In the genomic region with DNA sequence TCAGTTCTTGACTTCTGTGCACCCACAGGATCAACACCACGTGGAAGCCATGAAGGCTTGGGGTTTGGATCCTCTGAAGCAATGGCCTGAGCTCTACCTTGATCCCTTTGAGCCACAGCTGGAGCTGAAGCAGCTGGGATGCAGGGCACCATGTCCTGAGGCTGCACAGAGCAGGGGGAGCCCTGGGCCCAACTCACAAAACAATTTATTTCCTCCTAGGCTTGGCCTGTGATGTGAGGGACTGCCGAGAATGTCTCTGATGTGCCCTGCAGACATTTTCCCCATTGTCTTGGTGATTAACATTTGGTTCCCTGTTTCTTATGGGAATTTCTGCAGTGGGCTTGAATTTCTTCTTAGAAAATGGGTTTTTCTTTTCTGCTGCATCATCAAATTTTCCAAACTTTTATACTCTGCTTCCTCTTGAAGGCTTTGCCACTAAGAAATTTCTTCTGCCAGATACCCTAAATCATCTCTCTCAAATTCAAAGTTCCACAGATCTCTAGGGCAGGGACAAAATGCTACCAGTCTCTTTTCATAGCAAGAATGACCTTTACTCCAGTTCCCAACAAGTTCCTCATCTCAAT, we compare ENCODE assay signal across 20 cellular contexts.
"Had no signal": no experiment of that assay in that cellular context is flagged by ENCODE, and none has a peak within 500 bp of the region (broad histone marks: within the 10 kb centered on the region; RNA-seq: fewer than 3 reads in every experiment).

No MANE protein-coding gene starts in this region.

- H3K27me3 Mint-ChIP-seq: natural killer cell treated with Interleukin-12 subunit alpha and Interleukin-12 subunit beta and Interleukin-15 and Interleukin-18, amount 100 ng/mL, for 72 hours; progenitor cell of endocrine pancreas had no signal

- H3K36me3 ChIP-seq: esophagus squamous epithelium, neural progenitor cell, pancreas, tibial artery, upper lobe of left lung, uterus had no signal

- ATAC-seq: left lobe of liver; mucosa of descending colon; natural killer cell treated with Interleukin-12 subunit alpha and Interleukin-12 subunit beta and Interleukin-15 and Interleukin-18, amount 100 ng/mL, for 72 hours; pancreas; right cardiac atrium; stimulated activated naive CD8-positive, alpha-beta T cell treated with anti-CD3 and anti-CD28 coated beads, Interleukin-15, Interleukin-2, amounts not matched to agents 100 U/mL and 50 U/mL, for 24 hours had no signal

- H3K4me3 ChIP-seq: esophagus squamous epithelium, mucosa of descending colon, neural progenitor cell, pancreas, smooth muscle cell, tibial artery, upper lobe of left lung, uterus had no signal

- H3K27ac ChIP-seq: esophagus squamous epithelium, neural progenitor cell, pancreas, tibial artery, upper lobe of left lung, uterus had no signal

- H3K9me3 Mint-ChIP-seq: neural progenitor cell had no signal

- DNase-seq: dermis blood vessel endothelial cell; esophagus squamous epithelium; foreskin fibroblast; islet precursor cell; mammary epithelial cell; mucosa of descending colon; nucleus accumbens; stimulated activated CD4-positive, alpha-beta T cell treated with anti-CD3 and anti-CD28 coated beads, Interleukin-2, amount 100 ng/mL, for 48 hours; stimulated activated naive CD8-positive, alpha-beta T cell treated with anti-CD3 and anti-CD28 coated beads, Interleukin-15, Interleukin-2, amounts not matched to agents 100 U/mL and 50 U/mL, for 24 hours; tibial artery; upper lobe of left lung; uterus had no signal

- H3K4me1 Mint-ChIP-seq: neural progenitor cell had no signal

- FAIRE-seq: colon, pancreas had no signal

- H2AFZ ChIP-seq: neural progenitor cell had no signal

- H3K4me2 ChIP-seq: neural progenitor cell, smooth muscle cell had no signal

- H3K9ac ChIP-seq: neural progenitor cell had no signal

- H3K27ac Mint-ChIP-seq: natural killer cell treated with Interleukin-12 subunit alpha and Interleukin-12 subunit beta and Interleukin-15 and Interleukin-18, amount 100 ng/mL, for 72 hours; neural progenitor cell; progenitor cell of endocrine pancreas had no signal

- H3K27me3 ChIP-seq: esophagus squamous epithelium, neural progenitor cell, pancreas, tibial artery, upper lobe of left lung, uterus had no signal

- H3K4me3 Mint-ChIP-seq: natural killer cell treated with Interleukin-12 subunit alpha and Interleukin-12 subunit beta and Interleukin-15 and Interleukin-18, amount 100 ng/mL, for 72 hours; neural progenitor cell had no signal

- H3K4me1 ChIP-seq: esophagus squamous epithelium, neural progenitor cell, pancreas, tibial artery, upper lobe of left lung, uterus had no signal

- H3K9me3 ChIP-seq: esophagus squamous epithelium, mucosa of descending colon, pancreas, tibial artery, upper lobe of left lung, uterus had no signal
